In the genomic region with DNA sequence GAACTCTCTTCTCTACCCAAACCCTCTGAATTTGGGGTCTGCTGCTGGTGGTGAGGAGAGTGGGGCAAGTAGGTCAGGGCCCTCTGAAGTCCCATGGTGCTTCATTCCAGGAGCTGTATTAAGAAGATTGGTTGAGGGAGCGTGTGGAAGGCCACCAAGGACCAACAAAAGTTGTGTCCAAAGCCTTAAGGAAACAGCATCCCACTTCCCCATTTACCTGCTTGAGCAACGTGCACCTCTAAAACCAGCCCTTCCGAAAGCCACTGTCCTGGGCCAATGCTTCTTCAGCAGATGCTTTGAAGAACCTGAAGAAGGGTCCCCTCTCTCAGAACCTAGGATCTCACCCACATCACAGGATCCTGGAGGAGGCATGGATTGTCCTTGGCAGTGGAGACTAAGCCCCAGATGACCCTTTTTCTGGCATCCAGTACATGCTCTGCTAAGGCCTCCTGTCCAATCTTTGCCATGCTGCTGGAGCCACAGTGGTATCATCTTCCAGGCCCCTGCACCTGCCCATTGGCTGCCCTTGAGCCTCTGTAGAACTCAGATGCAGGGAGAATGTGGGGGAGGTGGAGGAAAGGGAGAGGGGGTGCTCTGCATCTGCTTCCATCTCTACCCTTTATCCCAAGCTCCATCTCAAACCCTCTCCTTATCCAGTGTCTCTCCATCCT, we compare ENCODE assay signal across 10 cellular contexts. TPM values are rescaled to one million over a fixed set of nuclear protein-coding genes. Genes with fewer than 3 reads are reported as not detected.
DNase-seq lines count a peak whose midpoint lies in the region; ATAC-seq, FAIRE-seq and TF ChIP-seq lines count a peak whose summit lies in the region.
"Had no signal": no experiment of that assay in that cellular context is flagged by ENCODE, and none has a peak within 500 bp of the region (broad histone marks: within the 10 kb centered on the region; RNA-seq: fewer than 3 reads in every experiment).

No MANE protein-coding gene starts in this region.

- no peak for DNase-seq in H9
- DNase-seq in right lobe of liver = peak in 1 of 3 donors; percentile 24
- DNase-seq in stimulated activated naive CD8-positive, alpha-beta T cell treated with anti-CD3 and anti-CD28 coated beads, Interleukin-15, amount 100 ng/mL, for 72 hours = no peak
- no peak for DNase-seq in 8988T
- DNase-seq in frontal cortex (ENCODE audit: low spot score in 2 of 2) = no peak
- no peak for DNase-seq in activated T-helper 2 cell treated with anti-CD3 and anti-CD28 coated beads, Interferon-gamma antibody, Interleukin-2, Interleukin-4, amounts not matched to agents 10 μg/mL and 5 μg/mL and 100 μg/mL, durations not matched to agents 14 hours and 24 hours and 36 hours (ENCODE audit: low spot score)
- DNase-seq: MV-4-11, T-helper 9 cell had no signal

- no peaks in the 10 kb centered on the region for H3K79me2 ChIP-seq in H9 (ENCODE audit: insufficient read depth, low read length)

- H2BK5ac ChIP-seq in H9 (ENCODE audit: insufficient read length, low read length) = no peak overlapping the region

- WGBS in H9 (ENCODE audit: extremely low coverage, insufficient read length, low lambda C conversion rate) = no CpG with 5 or more reads among the region's 3 CpGs
- 73% methylated on average over 3 of the region's 3 CpGs for WGBS in right lobe of liver (ENCODE audit: insufficient coverage, low coverage, low lambda C conversion rate, missing lambda C conversion rate)

- H2AK5ac ChIP-seq in H9 (ENCODE audit: insufficient read length, low read length) = no peak overlapping the region

- no peak overlapping the region for H2BK120ac ChIP-seq in H9 (ENCODE audit: low read depth, low read length, poor library complexity, severe bottlenecking)

- intact Hi-C loops in right lobe of liver (cut with DNase I) = no loop called here
- intact Hi-C loops in activated T-helper 2 cell treated with anti-CD3 and anti-CD28 coated beads, Interferon-gamma antibody, Interleukin-2, Interleukin-4, amounts not matched to agents 10 μg/mL and 5 μg/mL and 100 μg/mL, durations not matched to agents 14 hours and 24 hours and 36 hours (cut with micrococcal nuclease) = loop anchor here (10.0 kb wide), 1 partner anchor 179 kb away; a partner anchor contains a TSS

- no peak overlapping the region for H3T11ph ChIP-seq in H9 (ENCODE audit: low read length)

- no peak overlapping the region for H2BK15ac ChIP-seq in H9 (ENCODE audit: low read depth, low read length)

- no peaks in the 10 kb centered on the region for H3K36me3 Mint-ChIP-seq in H9 (ENCODE audit: insufficient read depth in 1 of 3, low read depth in 3 of 3)
- H3K36me3 Mint-ChIP-seq in activated T-helper 2 cell treated with anti-CD3 and anti-CD28 coated beads, Interferon-gamma antibody, Interleukin-2, Interleukin-4, amounts not matched to agents 10 μg/mL and 5 μg/mL and 100 μg/mL, durations not matched to agents 14 hours and 24 hours and 36 hours (ENCODE audit: low read depth) = no peaks in the 10 kb centered on the region

- H3K4me3 ChIP-seq in right lobe of liver = no peak overlapping the region

- no peaks in the 10 kb centered on the region for H3K79me1 ChIP-seq in H9 (ENCODE audit: insufficient read depth, low read depth, low read length, poor library complexity, severe bottlenecking)

- TF ChIP-seq POLR2A in right lobe of liver (IDR thresholded peaks at IDR 0.05) = no peak

- FAIRE-seq in frontal cortex (lab: Jason Lieb, UNC) = no peak

- H3K27ac Mint-ChIP-seq in H9 = no peak overlapping the region
- H3K27ac Mint-ChIP-seq in stimulated activated naive CD8-positive, alpha-beta T cell treated with anti-CD3 and anti-CD28 coated beads, Interleukin-15, amount 100 ng/mL, for 72 hours = no peak overlapping the region
- no peak overlapping the region for H3K27ac Mint-ChIP-seq in activated T-helper 2 cell treated with anti-CD3 and anti-CD28 coated beads, Interferon-gamma antibody, Interleukin-2, Interleukin-4, amounts not matched to agents 10 μg/mL and 5 μg/mL and 100 μg/mL, durations not matched to agents 14 hours and 24 hours and 36 hours

- H3K4me2 ChIP-seq in H9 (ENCODE audit: insufficient read depth, insufficient read length, low read length) = no peak overlapping the region

- no peak overlapping the region for H2BK20ac ChIP-seq in H9 (ENCODE audit: low read depth, low read length, poor library complexity, severe bottlenecking)

- H4K91ac ChIP-seq in H9 (ENCODE audit: insufficient read length, low read depth, low read length) = no peak overlapping the region

- peak overlapping the region; percentile 53; the same call in 1 of the 2 replicates for H3K14ac ChIP-seq in H9 (ENCODE audit: insufficient read depth, low read length)

- H3K4me1 Mint-ChIP-seq in H9 = peaks cover 79 to 87% of the 10 kb centered on the region in 2 experiments
- peaks cover 92% of the 10 kb centered on the region for H3K4me1 Mint-ChIP-seq in stimulated activated naive CD8-positive, alpha-beta T cell treated with anti-CD3 and anti-CD28 coated beads, Interleukin-15, amount 100 ng/mL, for 72 hours
- H3K4me1 Mint-ChIP-seq in activated T-helper 2 cell treated with anti-CD3 and anti-CD28 coated beads, Interferon-gamma antibody, Interleukin-2, Interleukin-4, amounts not matched to agents 10 μg/mL and 5 μg/mL and 100 μg/mL, durations not matched to agents 14 hours and 24 hours and 36 hours (ENCODE audit: low read depth) = peaks cover 66% of the 10 kb centered on the region

- TF ChIP-seq CTCF in H9 (conservative IDR thresholded peaks at IDR 0.05) = no peak
- TF ChIP-seq CTCF in right lobe of liver (IDR thresholded peaks at IDR 0.05) = no peak

- no peak overlapping the region for H4K8ac ChIP-seq in H9 (replicated peaks; ENCODE audit: insufficient read length, low read depth, low read length)

- ATAC-seq in right lobe of liver (no peak), GM19397 (IDR thresholded peaks at IDR 0.05; ENCODE audit: unreplicated experiment) (no peak)
- ATAC-seq in stimulated activated naive CD8-positive, alpha-beta T cell treated with anti-CD3 and anti-CD28 coated beads, Interleukin-15, amount 100 ng/mL, for 72 hours = no peak

- no peaks in the 10 kb centered on the region for H3K36me3 ChIP-seq in right lobe of liver

- no peaks in the 10 kb centered on the region for H3K9me3 ChIP-seq in H9 (ENCODE audit: control insufficient read depth, low read depth, low read length)
- H3K9me3 ChIP-seq in right lobe of liver = no peaks in the 10 kb centered on the region

- peak overlapping the region; percentile 15 for H2BK12ac ChIP-seq in H9 (ENCODE audit: insufficient read length, low read depth, low read length)

- peaks cover 59% of the 10 kb centered on the region for H3K27me3 Mint-ChIP-seq in H9 (ENCODE audit: low read depth)
- no peaks in the 10 kb centered on the region for H3K27me3 Mint-ChIP-seq in stimulated activated naive CD8-positive, alpha-beta T cell treated with anti-CD3 and anti-CD28 coated beads, Interleukin-15, amount 100 ng/mL, for 72 hours
- peaks cover 2% of the 10 kb centered on the region for H3K27me3 Mint-ChIP-seq in activated T-helper 2 cell treated with anti-CD3 and anti-CD28 coated beads, Interferon-gamma antibody, Interleukin-2, Interleukin-4, amounts not matched to agents 10 μg/mL and 5 μg/mL and 100 μg/mL, durations not matched to agents 14 hours and 24 hours and 36 hours (ENCODE audit: low read depth)

- peak overlapping the region; percentile 9 for H3K18ac ChIP-seq in H9 (ENCODE audit: insufficient read length, low read depth, low read length)

- H3K27ac ChIP-seq in H9 (ENCODE audit: insufficient read length, low read depth, low read length) (no peak overlapping the region), angular gyrus (ENCODE audit: low read depth, low read length) (peak overlapping the region; percentile 100), right lobe of liver (peak overlapping the region in 2 of 3 donors; percentile 90 to 91)

- no peak overlapping the region for H3K23ac ChIP-seq in H9 (ENCODE audit: insufficient read length, low read depth, low read length)

- no peaks in the 10 kb centered on the region for H4K20me1 ChIP-seq in H9 (ENCODE audit: control insufficient read depth, insufficient read depth, insufficient read length)

- no peak overlapping the region for H3K9ac ChIP-seq in H9 (ENCODE audit: extremely low read depth, insufficient read length, low read length)

- H2AFZ ChIP-seq in H9 (ENCODE audit: low read length) = no peak overlapping the region

- H3K4me3 Mint-ChIP-seq in H9 = peak overlapping the region in 1 of 2 experiments; percentile 27; a peak in 1 of 5 replicates
- peak overlapping the region; percentile 0 to 76 for H3K4me3 Mint-ChIP-seq in stimulated activated naive CD8-positive, alpha-beta T cell treated with anti-CD3 and anti-CD28 coated beads, Interleukin-15, amount 100 ng/mL, for 72 hours
- no peak overlapping the region for H3K4me3 Mint-ChIP-seq in activated T-helper 2 cell treated with anti-CD3 and anti-CD28 coated beads, Interferon-gamma antibody, Interleukin-2, Interleukin-4, amounts not matched to agents 10 μg/mL and 5 μg/mL and 100 μg/mL, durations not matched to agents 14 hours and 24 hours and 36 hours (ENCODE audit: low read depth)

- H3K27me3 ChIP-seq in H9 (ENCODE audit: insufficient read depth, low read length) (peaks cover 2% of the 10 kb centered on the region; the same call in 1 of the 2 replicates), right lobe of liver (no peaks in the 10 kb centered on the region)

- H3K9me3 Mint-ChIP-seq in H9 = no peaks in the 10 kb centered on the region; a peak in 1 of 5 replicates
- H3K9me3 Mint-ChIP-seq in stimulated activated naive CD8-positive, alpha-beta T cell treated with anti-CD3 and anti-CD28 coated beads, Interleukin-15, amount 100 ng/mL, for 72 hours = no peaks in the 10 kb centered on the region
- no peaks in the 10 kb centered on the region for H3K9me3 Mint-ChIP-seq in activated T-helper 2 cell treated with anti-CD3 and anti-CD28 coated beads, Interferon-gamma antibody, Interleukin-2, Interleukin-4, amounts not matched to agents 10 μg/mL and 5 μg/mL and 100 μg/mL, durations not matched to agents 14 hours and 24 hours and 36 hours

- H3K4ac ChIP-seq in H9 (ENCODE audit: low read depth, low read length) = no peak overlapping the region

- H4K5ac ChIP-seq in H9 (ENCODE audit: insufficient read length, low read depth, low read length) = no peak overlapping the region

- H3K56ac ChIP-seq in H9 (ENCODE audit: insufficient read length, low read depth, low read length) = no peak overlapping the region

- H3K4me1 ChIP-seq in H9 (ENCODE audit: insufficient read depth, low read length) (peaks cover 23% of the 10 kb centered on the region; the same call in 1 of the 2 replicates), right lobe of liver (peaks cover 2 to 60% (median 35%) of the 10 kb centered on the region in 4 donors)

- no peaks in the 10 kb centered on the region for H3K23me2 ChIP-seq in H9 (ENCODE audit: insufficient read length, low read depth, low read length, poor library complexity, severe bottlenecking)

RNA-seq across cellular contexts. Expression of a gene that starts 5.8 kb away (rescaled TPM):
- total RNA-seq in H9 (2021) = 8.6 and 8.7 TPM in 2 replicates
- total RNA-seq in right lobe of liver = 10 to 100 TPM in 4 of 6 experiments, 1 to 10 TPM in 2; 6.9 to 29.8 (median 16.0) TPM
- under 0.01 TPM for total RNA-seq in frontal cortex
- total RNA-seq in activated T-helper 2 cell treated with anti-CD3 and anti-CD28 coated beads, Interferon-gamma antibody, Interleukin-2, Interleukin-4, amounts not matched to agents 10 μg/mL and 5 μg/mL and 100 μg/mL, durations not matched to agents 14 hours and 24 hours and 36 hours = 6.6 and 6.8 TPM in 2 replicates

RNA-seq across cellular contexts. Expression of a gene that starts 15.5 kb away (rescaled TPM):
- 101 and 105 TPM in 2 replicates for total RNA-seq in H9 (2021)
- total RNA-seq in right lobe of liver = 10 to 100 TPM; 31.1 to 43.8 (median 36.0) TPM
- 81.5 TPM for total RNA-seq in frontal cortex
- total RNA-seq in activated T-helper 2 cell treated with anti-CD3 and anti-CD28 coated beads, Interferon-gamma antibody, Interleukin-2, Interleukin-4, amounts not matched to agents 10 μg/mL and 5 μg/mL and 100 μg/mL, durations not matched to agents 14 hours and 24 hours and 36 hours = 87.6 and 95.8 TPM in 2 replicates

RNA-seq across cellular contexts. Expression of a gene that starts 34.1 kb away (rescaled TPM):
- total RNA-seq in H9 (2021) = 123 and 137 TPM in 2 replicates
- total RNA-seq in right lobe of liver = 10 to 100 TPM; 19.6 to 31.5 (median 25.9) TPM
- 38.3 TPM for total RNA-seq in frontal cortex
- 118 and 120 TPM in 2 replicates for total RNA-seq in activated T-helper 2 cell treated with anti-CD3 and anti-CD28 coated beads, Interferon-gamma antibody, Interleukin-2, Interleukin-4, amounts not matched to agents 10 μg/mL and 5 μg/mL and 100 μg/mL, durations not matched to agents 14 hours and 24 hours and 36 hours

RNA-seq across cellular contexts. Expression of a gene that starts 43.5 kb away (rescaled TPM):
- total RNA-seq in H9 (2021) = 9.8 and 10.1 TPM in 2 replicates
- 1 to 10 TPM; 3.7 to 9.4 (median 7.7) TPM for total RNA-seq in right lobe of liver
- 90.5 TPM for total RNA-seq in frontal cortex
- 4.9 and 5.6 TPM in 2 replicates for total RNA-seq in activated T-helper 2 cell treated with anti-CD3 and anti-CD28 coated beads, Interferon-gamma antibody, Interleukin-2, Interleukin-4, amounts not matched to agents 10 μg/mL and 5 μg/mL and 100 μg/mL, durations not matched to agents 14 hours and 24 hours and 36 hours

RNA-seq across cellular contexts. Expression of a gene that starts 52.0 kb away (rescaled TPM):
- total RNA-seq in H9 (2021) (104 and 105 TPM in 2 replicates), right lobe of liver (10 to 100 TPM; 29.0 to 38.2 (median 35.9) TPM), frontal cortex (42.8 TPM)
- 110 and 116 TPM in 2 replicates for total RNA-seq in activated T-helper 2 cell treated with anti-CD3 and anti-CD28 coated beads, Interferon-gamma antibody, Interleukin-2, Interleukin-4, amounts not matched to agents 10 μg/mL and 5 μg/mL and 100 μg/mL, durations not matched to agents 14 hours and 24 hours and 36 hours
